ENCODE assay signal across 8 cellular contexts in the genomic region with DNA sequence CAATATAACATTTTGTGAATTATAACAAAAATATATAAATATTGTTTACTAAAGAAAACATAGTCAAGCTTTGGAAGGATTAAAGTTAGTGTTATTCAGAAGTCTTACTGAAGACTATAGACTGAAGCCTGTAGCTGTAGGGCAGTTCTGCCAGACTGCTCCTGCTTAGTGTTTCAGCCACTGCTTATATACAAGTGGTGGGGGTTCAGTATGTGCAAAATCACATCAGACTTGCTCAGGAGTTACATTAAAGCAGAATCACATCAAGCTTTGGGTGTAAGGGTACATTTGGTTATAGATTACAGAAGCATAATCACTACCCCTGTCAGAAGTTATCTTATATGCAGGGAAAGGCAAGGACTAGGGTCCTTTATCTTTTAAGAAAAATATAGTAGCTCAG.
"Had no signal": no experiment of that assay in that cellular context is flagged by ENCODE, and none has a peak within 500 bp of the region (broad histone marks: within the 10 kb centered on the region; RNA-seq: fewer than 3 reads in every experiment).

No MANE protein-coding gene starts in this region.

- H3K4me3 ChIP-seq: GM23338, HAP-1, K562 had no signal

- H3K27ac ChIP-seq: HL-60 had no signal

- H3K4me2 ChIP-seq: GM23338 had no signal

- H2AFZ ChIP-seq: GM23338 had no signal

- DNase-seq: H7, HFFc6, IMR-90 had no signal

- FAIRE-seq: HTR-8/SVneo, K562 had no signal

- H3K36me3 ChIP-seq: HAP-1 had no signal

- H3K9me3 ChIP-seq: HAP-1 had no signal

- H3K4me1 ChIP-seq: HAP-1 had no signal
